In genomic region chr7:16044620-16045019, GRCh38 we compare ENCODE assay signal across 27 cellular contexts.
"Had no signal": no experiment of that assay in that cellular context is flagged by ENCODE, and none has a peak within 500 bp of the region (broad histone marks: within the 10 kb centered on the region; RNA-seq: fewer than 3 reads in every experiment).

No MANE protein-coding gene starts in this region.

- H3K4me3 ChIP-seq: ascending aorta, cardiac muscle cell had no signal

- H3K27me3 ChIP-seq: ascending aorta, cardiac muscle cell had no signal

- ATAC-seq: activated CD8-positive, alpha-beta T cell treated with anti-CD3 and anti-CD28 coated beads for 36 hours; activated naive CD8-positive, alpha-beta T cell treated with anti-CD3 and anti-CD28 coated beads, Interleukin-2, amount 50 U/mL, for 24 hours had no signal

- H3K4me1 ChIP-seq: ascending aorta had no signal

- H3K9me3 ChIP-seq: ascending aorta had no signal

- H3K27ac ChIP-seq: ascending aorta, cardiac muscle cell, VCaP had no signal

- H3K36me3 ChIP-seq: ascending aorta, cardiac muscle cell had no signal

- DNase-seq: activated B cell treated with CpG ODN at 0.5 μM for 24 hours; activated CD4-positive, alpha-beta memory T cell treated with anti-CD3 and anti-CD28 coated beads for 36 hours; activated CD4-positive, alpha-beta T cell treated with anti-CD3 and anti-CD28 coated beads for 4 hours; activated CD4-positive, alpha-beta T cell treated with anti-CD3 and anti-CD28 coated beads, Interleukin-2, amount 10 ng/mL, durations not matched to agents 24 days and 14 days; activated CD4-positive, alpha-beta T cell treated with anti-CD3 and anti-CD28 coated beads, Interleukin-2, amount 50 U/mL, for 1 hour; activated CD4-positive, alpha-beta T cell treated with anti-CD3 and anti-CD28 coated beads, Interleukin-2, amount 50 U/mL, for 4 hours; activated CD4-positive, CD25-positive, alpha-beta regulatory T cell treated with anti-CD3 and anti-CD28 coated beads, Interleukin-2, amount 50 U/mL, for 72 hours; activated CD8-positive, alpha-beta memory T cell treated with anti-CD3 and anti-CD28 coated beads, Interleukin-2, amount 50 U/mL, for 48 hours; activated CD8-positive, alpha-beta T cell treated with anti-CD3 and anti-CD28 coated beads for 36 hours; activated effector memory CD4-positive, alpha-beta T cell treated with Interleukin-2 at 50 U/mL for 16 hours; activated gamma-delta T cell; activated naive CD4-positive, alpha-beta T cell treated with anti-CD3 and anti-CD28 coated beads, Interleukin-2, amount 10 ng/mL, durations not matched to agents 7 days and 5 days; activated naive CD4-positive, alpha-beta T cell treated with Interleukin-2 at 50 U/mL for 16 hours; activated naive CD8-positive, alpha-beta T cell treated with anti-CD3 and anti-CD28 coated beads, Interleukin-2, amount 10 ng/mL, durations not matched to agents 7 days and 5 days; activated naive CD8-positive, alpha-beta T cell treated with anti-CD3 and anti-CD28 coated beads, Interleukin-2, amount 50 U/mL, for 24 hours; activated T-cell treated with anti-CD3 and anti-CD28 coated beads, Interleukin-2, amount 50 U/mL, for 24 hours; activated T-cell treated with anti-CD3 and anti-CD28 coated beads, Interleukin-2, amount 50 U/mL, for 48 hours; amygdala; anterior cingulate cortex; caudate nucleus; cerebellar nuclear complex; T-helper 1 cell; T-helper 2 cell; T-helper 9 cell had no signal
